In the genomic region with DNA sequence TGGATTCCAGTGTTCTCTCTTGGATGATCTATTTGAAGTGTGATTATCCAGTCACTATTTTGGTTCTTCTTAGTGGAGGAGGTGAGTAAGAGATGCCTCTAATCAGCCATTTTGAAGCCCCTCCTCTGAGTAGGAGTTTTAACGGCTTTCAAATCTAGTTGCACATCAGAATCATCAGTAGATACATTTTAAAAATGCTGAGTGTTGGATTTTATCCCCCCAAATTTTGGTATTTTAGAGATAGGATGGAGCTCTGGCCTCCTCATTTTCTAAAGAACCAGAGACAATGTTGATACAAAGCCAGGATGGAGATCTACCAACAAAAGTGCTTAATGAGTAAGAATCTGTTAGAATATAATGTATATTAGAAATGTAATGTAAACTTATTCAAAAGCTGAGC, we compare ENCODE assay signal across 31 cellular contexts.
DNase-seq lines count a peak whose midpoint lies in the region; ATAC-seq, FAIRE-seq and TF ChIP-seq lines count a peak whose summit lies in the region.
"Had no signal": no experiment of that assay in that cellular context is flagged by ENCODE, and none has a peak within 500 bp of the region (broad histone marks: within the 10 kb centered on the region; RNA-seq: fewer than 3 reads in every experiment).

No MANE protein-coding gene starts in this region.

- H3K4me1 ChIP-seq in HepG2 (ENCODE audit: insufficient read depth, low read length): no peaks in the 10 kb centered on the region
- no peaks in the 10 kb centered on the region for H3K4me1 ChIP-seq in right lobe of liver
- H3K4me1 ChIP-seq in A549: no peaks in the 10 kb centered on the region
- 0 out of 2 replicates have a peak, but pooled peaks cover 2% of the 10 kb centered on the region for H3K4me1 ChIP-seq in IMR-90 (ENCODE audit: control insufficient read depth, insufficient read depth, low read length)
- no peaks in the 10 kb centered on the region for H3K4me1 ChIP-seq in body of pancreas
- H3K4me1 ChIP-seq: BE2C; BLaER1; BLaER1 treated with 17β-estradiol and CSF1 and Interleukin-3, amounts not matched to agents 10 nM and 100 nM; Caco-2 had no signal

- H3K4me2 ChIP-seq in HepG2 (ENCODE audit: low read depth, low read length) (no peak overlapping the region), A549 (no peak overlapping the region), IMR-90 (ENCODE audit: low read depth, low read length) (no peak overlapping the region)
- H3K4me2 ChIP-seq: BLaER1; BLaER1 treated with 17β-estradiol and CSF1 and Interleukin-3, amounts not matched to agents 10 nM and 100 nM had no signal

- H3K9me3 ChIP-seq in HepG2 (ENCODE audit: low read length) (peaks cover 51% of the 10 kb centered on the region), right lobe of liver (peaks cover 0 to 3% (median 0%) of the 10 kb centered on the region in 4 donors), A549 (peaks cover 10% of the 10 kb centered on the region; the same call in 2 of the 3 replicates), IMR-90 (ENCODE audit: control insufficient read depth, insufficient read depth, low read length) (peaks cover 6% of the 10 kb centered on the region), WERI-Rb-1 (ENCODE audit: severe bottlenecking) (peaks cover 28% of the 10 kb centered on the region), body of pancreas (no peaks in the 10 kb centered on the region)
- H3K9me3 ChIP-seq: BE2C had no signal

- TF ChIP-seq CTCF in HepG2 (CRISPR knock-in tag; IDR thresholded peaks at IDR 0.05) (no peak), right lobe of liver (IDR thresholded peaks at IDR 0.05) (no peak), A549 (IDR thresholded peaks at IDR 0.05) (no peak), IMR-90 (conservative IDR thresholded peaks at IDR 0.05; ENCODE audit: low read depth, low read length) (no peak), WERI-Rb-1 (IDR thresholded peaks at IDR 0.05; ENCODE audit: low read depth, low read length) (no peak), body of pancreas (IDR thresholded peaks at IDR 0.05) (no peak)

- no peaks in the 10 kb centered on the region for H3K9me1 ChIP-seq in IMR-90 (ENCODE audit: insufficient read depth, low read length)

- WGBS in HepG2 (ENCODE audit: low lambda C conversion rate): 0% methylated on average over 1 of the region's 1 CpG
- 69% methylated on average over 1 of the region's 1 CpG for WGBS in right lobe of liver (ENCODE audit: insufficient coverage, low coverage, low lambda C conversion rate, missing lambda C conversion rate)
- WGBS in A549 (ENCODE audit: missing lambda C conversion rate): 5% methylated on average over 1 of the region's 1 CpG
- WGBS in IMR-90 (ENCODE audit: extremely low coverage in 2 of 2, insufficient read length in 1 of 2), 2 experiments: no CpG with 5 or more reads among the region's 1 CpG
- 79 to 87% methylated on average over 1 of the region's 1 CpG for WGBS in body of pancreas, 2 donors

- no peak overlapping the region for H2AK5ac ChIP-seq in IMR-90 (ENCODE audit: low read depth, low read length)

- FAIRE-seq in HepG2 (lab: Jason Lieb, UNC) (no peak), A549 (lab: Jason Lieb, UNC) (no peak)
- FAIRE-seq: A204.1, D721Med had no signal

- no peak overlapping the region for H3K4ac ChIP-seq in IMR-90 (ENCODE audit: low read depth, low read length)

- no peak overlapping the region for H4K91ac ChIP-seq in IMR-90 (ENCODE audit: insufficient read depth, low read depth, low read length)

- no peak overlapping the region for H4K8ac ChIP-seq in IMR-90 (ENCODE audit: low read depth in 2 of 2, low read length in 2 of 2)

- H3K27ac ChIP-seq in HepG2 (ENCODE audit: extremely low read length, insufficient read depth, low read length) (no peak overlapping the region), right lobe of liver (no peak overlapping the region), A549 (no peak overlapping the region), IMR-90 (ENCODE audit: insufficient read depth, low read length) (no peak overlapping the region), WERI-Rb-1 (no peak overlapping the region), body of pancreas (no peak overlapping the region)
- H3K27ac ChIP-seq: 22Rv1; BLaER1; BLaER1 treated with 17β-estradiol and CSF1 and Interleukin-3, amounts not matched to agents 10 nM and 100 nM; C4-2B had no signal

- CTCF ChIA-PET in HepG2 (lab: Yijun Ruan, JAX; ENCODE audit: low intra/inter-chr PET ratio, low total read pairs) (no interaction called here), A549 (lab: Yijun Ruan, JAX) (no interaction called here), IMR-90 (lab: Yijun Ruan, JAX) (no interaction called here)

- H3K23ac ChIP-seq in IMR-90 (ENCODE audit: low read depth, low read length): no peak overlapping the region

- H3K27me3 ChIP-seq in HepG2 (ENCODE audit: control insufficient read depth in 1 of 2, insufficient read depth in 2 of 2, low read length in 2 of 2) (no peaks in the 10 kb centered on the region), right lobe of liver (no peaks in the 10 kb centered on the region), IMR-90 (ENCODE audit: control insufficient read depth, insufficient read depth, low read length) (no peaks in the 10 kb centered on the region), WERI-Rb-1 (ENCODE audit: insufficient read depth, low read depth, severe bottlenecking) (no peaks in the 10 kb centered on the region), body of pancreas (no peaks in the 10 kb centered on the region)
- H3K27me3 ChIP-seq: BE2C; BLaER1; BLaER1 treated with 17β-estradiol and CSF1 and Interleukin-3, amounts not matched to agents 10 nM and 100 nM had no signal

- H3K79me1 ChIP-seq in IMR-90 (ENCODE audit: low read depth in 1 of 2, low read length in 2 of 2): no peaks in the 10 kb centered on the region

- no peak overlapping the region for H4K5ac ChIP-seq in IMR-90 (ENCODE audit: low read depth, low read length)

- H2BK5ac ChIP-seq in IMR-90 (ENCODE audit: low read depth, low read length, poor library complexity, severe bottlenecking): no peak overlapping the region

- BruUV-seq in HepG2 (replicated peaks; lab: Mats Ljungman, UMichigan): no TSS peak
- BruUV-seq in IMR-90 (replicated peaks; lab: Mats Ljungman, UMichigan): no TSS peak

- H3K4me3 ChIP-seq in HepG2 (replicated peaks in 1 of 3; ENCODE audit: insufficient read depth in 1 of 3, low read depth in 2 of 3, low read length in 3 of 3) (no peak overlapping the region), right lobe of liver (no peak overlapping the region), A549 (no peak overlapping the region), IMR-90 (ENCODE audit: insufficient read depth, low read depth, low read length) (no peak overlapping the region), WERI-Rb-1 (ENCODE audit: low read depth, low read length) (no peak overlapping the region), body of pancreas (no peak overlapping the region)
- H3K4me3 ChIP-seq: BLaER1 had no signal

- H3K18ac ChIP-seq in IMR-90 (ENCODE audit: low read depth, low read length): no peak overlapping the region

- H2BK15ac ChIP-seq in IMR-90 (ENCODE audit: low read depth, low read length): no peak overlapping the region

- TF ChIP-seq POLR2A in HepG2 (IDR thresholded peaks at IDR 0.05; ENCODE audit: insufficient read depth in 1 of 2, low read depth in 2 of 2, low read length in 2 of 2): no peak
- no peak for TF ChIP-seq POLR2A in right lobe of liver (IDR thresholded peaks at IDR 0.05)
- TF ChIP-seq POLR2A in A549 (IDR thresholded peaks at IDR 0.05; ENCODE audit: low read length): no peak
- TF ChIP-seq POLR2A in IMR-90 (IDR thresholded peaks at IDR 0.05; ENCODE audit: low read depth, low read length): no peak
- TF ChIP-seq POLR2A in body of pancreas (IDR thresholded peaks at IDR 0.05): no peak

- no peak overlapping the region for H2AK9ac ChIP-seq in IMR-90 (replicated peaks; ENCODE audit: low read depth, low read length, poor library complexity)

- dilution Hi-C loops in IMR-90 (cut with HindIII; ENCODE audit: low sequenced_read_pairs, unreplicated experiment): no loop called here

- H3K9ac ChIP-seq in HepG2 (ENCODE audit: insufficient read depth, low read depth, low read length) (no peak overlapping the region), IMR-90 (ENCODE audit: low read depth, low read length) (no peak overlapping the region)
- H3K9ac ChIP-seq: BLaER1; BLaER1 treated with 17β-estradiol and CSF1 and Interleukin-3, amounts not matched to agents 10 nM and 100 nM had no signal

- DNase-seq in HepG2 (ENCODE audit: low spot score) (no peak), right lobe of liver (no peak), A549 (ENCODE audit: low read depth in 1 of 2, low spot score in 1 of 2) (no peak), IMR-90 (no peak), WERI-Rb-1 (no peak), body of pancreas (no peak)
- DNase-seq: 8988T; ACHN; AML-193; BE2C; C1 segment of cervical spinal cord; Caco-2; Calu3; CD4-positive, alpha-beta memory T cell; CD4-positive, alpha-beta T cell; CD4-positive, CD25-positive, alpha-beta regulatory T cell; CD8-positive, alpha-beta memory T cell; CD8-positive, alpha-beta T cell; COR-L47; DMS 273 treated with DMSO at 0.1 percent for 48 hours; DMS153; DMS53; DMS79; DMS79 treated with DMSO at 0.1 percent for 48 hours; DND-41 had no signal

- H2BK120ac ChIP-seq in IMR-90 (ENCODE audit: low read depth, low read length): no peak overlapping the region

- no peaks in the 10 kb centered on the region for H3K79me2 ChIP-seq in HepG2 (ENCODE audit: insufficient read depth, low read length)

- H3K14ac ChIP-seq in IMR-90 (replicated peaks; ENCODE audit: low read depth, low read length): no peak overlapping the region

- no peaks in the 10 kb centered on the region for H4K20me1 ChIP-seq in HepG2 (ENCODE audit: insufficient read depth, low read length)
- no peaks in the 10 kb centered on the region for H4K20me1 ChIP-seq in IMR-90 (ENCODE audit: insufficient read depth, low read length)
- H4K20me1 ChIP-seq: BLaER1; BLaER1 treated with 17β-estradiol and CSF1 and Interleukin-3, amounts not matched to agents 10 nM and 100 nM had no signal

- TF ChIP-seq EP300 in HepG2 (IDR thresholded peaks at IDR 0.05; ENCODE audit: low read depth in 2 of 2, low read length in 2 of 2): no peak
- no peak for TF ChIP-seq EP300 in HepG2 (CRISPR knock-in tag; IDR thresholded peaks at IDR 0.05; ENCODE audit: borderline replicate concordance)
- TF ChIP-seq EP300 in A549 (IDR thresholded peaks at IDR 0.05): no peak

- TF ChIP-seq RAD21 in HepG2 (CRISPR knock-in tag; IDR thresholded peaks at IDR 0.05): no peak
- TF ChIP-seq RAD21 in A549 (conservative IDR thresholded peaks at IDR 0.05 in 1 of 2, IDR thresholded peaks at IDR 0.05 in 1 of 2): no peak
- TF ChIP-seq RAD21 in IMR-90 (IDR thresholded peaks at IDR 0.05; ENCODE audit: low read length): no peak

- H3K56ac ChIP-seq in IMR-90 (ENCODE audit: extremely low read depth, insufficient read depth, low read length): no peak overlapping the region

- H3K36me3 ChIP-seq in HepG2 (replicated peaks in 1 of 2; ENCODE audit: control insufficient read depth in 1 of 2, insufficient read depth in 2 of 2, low read length in 2 of 2) (no peaks in the 10 kb centered on the region), right lobe of liver (no peaks in the 10 kb centered on the region), IMR-90 (ENCODE audit: control insufficient read depth, insufficient read depth, low read length) (no peaks in the 10 kb centered on the region), WERI-Rb-1 (no peaks in the 10 kb centered on the region), body of pancreas (replicated peaks in 1 of 2; ENCODE audit: insufficient read depth in 1 of 2, low read depth in 2 of 2) (no peaks in the 10 kb centered on the region)
- H3K36me3 ChIP-seq: BE2C had no signal

- intact Hi-C loops in HepG2 (cut with micrococcal nuclease; ENCODE audit: unreplicated experiment): no loop called here
- intact Hi-C loops in right lobe of liver (cut with DNase I): no loop called here
- intact Hi-C loops in IMR-90 (cut with micrococcal nuclease): no loop called here
- intact Hi-C loops in body of pancreas (cut with DNase I): no loop called here

- POLR2A ChIA-PET in HepG2 (lab: Yijun Ruan, JAX): no interaction called here
- POLR2A ChIA-PET in A549 (lab: Yijun Ruan, JAX): no interaction called here
- POLR2A ChIA-PET in IMR-90 (lab: Charles Lee; ENCODE audit: unreplicated experiment): no interaction called here

- H2BK20ac ChIP-seq in IMR-90 (ENCODE audit: low read depth, low read length): no peak overlapping the region

- H2AFZ ChIP-seq in HepG2 (ENCODE audit: low read length) (no peak overlapping the region), IMR-90 (replicated peaks; ENCODE audit: low read length, poor library complexity) (no peak overlapping the region)

- in situ Hi-C loops in HepG2 (cut with HindIII; ENCODE audit: extremely low pct_ligation_motif_present, low pct_unique_long_range_greater_than_20kb): no loop called here
- in situ Hi-C loops in IMR-90 (cut with MboI; ENCODE audit: low sequenced_read_pairs): no loop called here

- no peak for ATAC-seq in HepG2
- ATAC-seq in right lobe of liver: no peak
- ATAC-seq in A549: no peak
- ATAC-seq in IMR-90 (ENCODE audit: low read depth): no peak
- ATAC-seq in body of pancreas: no peak
- ATAC-seq: CD8-positive, alpha-beta T cell had no signal
